18 cellular contexts compared by ENCODE assay signal in genomic region chr6:100433726-100434435, GRCh38. TPM values are rescaled to one million over a fixed set of nuclear protein-coding genes. Genes with fewer than 3 reads are reported as not detected.
"Had no signal": no experiment of that assay in that cellular context is flagged by ENCODE, and none has a peak within 500 bp of the region (broad histone marks: within the 10 kb centered on the region; RNA-seq: fewer than 3 reads in every experiment).

No MANE protein-coding gene starts in this region.

- H3K27ac Mint-ChIP-seq: activated naive CD8-positive, alpha-beta T cell treated with anti-CD3 and anti-CD28 coated beads, Interleukin-2, amount 10 ng/mL, durations not matched to agents 7 days and 5 days; T-helper 2 cell treated with Interferon-gamma antibody and Interleukin-4, amounts not matched to agents 5 μg/mL and 100 μg/mL, for 36 hours had no signal

- H3K9me3 Mint-ChIP-seq: activated naive CD8-positive, alpha-beta T cell treated with anti-CD3 and anti-CD28 coated beads, Interleukin-2, amount 10 ng/mL, durations not matched to agents 7 days and 5 days; nephron; T-helper 2 cell treated with Interferon-gamma antibody and Interleukin-4, amounts not matched to agents 5 μg/mL and 100 μg/mL, for 36 hours had no signal

- H3K4me3 Mint-ChIP-seq: activated naive CD8-positive, alpha-beta T cell treated with anti-CD3 and anti-CD28 coated beads, Interleukin-2, amount 10 ng/mL, durations not matched to agents 7 days and 5 days; nephron; T-helper 2 cell treated with Interferon-gamma antibody and Interleukin-4, amounts not matched to agents 5 μg/mL and 100 μg/mL, for 36 hours had no signal

- H3K27ac ChIP-seq: prostate gland, right lobe of liver, spleen had no signal

- H3K27me3 ChIP-seq: right lobe of liver had no signal

- H3K36me3 Mint-ChIP-seq: activated naive CD8-positive, alpha-beta T cell treated with anti-CD3 and anti-CD28 coated beads, Interleukin-2, amount 10 ng/mL, durations not matched to agents 7 days and 5 days had no signal

- ATAC-seq: activated CD4-positive, CD25-positive, alpha-beta regulatory T cell treated with anti-CD3 and anti-CD28 coated beads, Interleukin-2, amount 50 U/mL, for 24 hours; esophagus mucosa; right lobe of liver had no signal

- H3K36me3 ChIP-seq: prostate gland, right lobe of liver, spleen had no signal

- H3K4me1 ChIP-seq: prostate gland, right lobe of liver, spleen had no signal

- DNase-seq: activated CD4-positive, alpha-beta T cell treated with anti-CD3 and anti-CD28 coated beads, Interleukin-2, amount 50 U/mL, for 1 hour; activated CD8-positive, alpha-beta memory T cell treated with anti-CD3 and anti-CD28 coated beads for 24 hours; activated naive CD8-positive, alpha-beta T cell treated with anti-CD3 and anti-CD28 coated beads, Interleukin-2, amount 10 ng/mL, durations not matched to agents 7 days and 5 days; hippocampal formation; kidney; mesenchymal stem cell; right lobe of liver; spleen had no signal

- H3K9me3 ChIP-seq: prostate gland, right lobe of liver, spleen had no signal

- H3K4me1 Mint-ChIP-seq: activated naive CD8-positive, alpha-beta T cell treated with anti-CD3 and anti-CD28 coated beads, Interleukin-2, amount 10 ng/mL, durations not matched to agents 7 days and 5 days; nephron had no signal

- H3K4me3 ChIP-seq: prostate gland, right lobe of liver, spleen had no signal

RNA-seq across cellular contexts. Expression of gene SIM1, which starts 30.8 kb away (rescaled TPM):
- total RNA-seq: activated naive CD8-positive, alpha-beta T cell treated with anti-CD3 and anti-CD28 coated beads, Interleukin-2, amount 10 ng/mL, durations not matched to agents 7 days and 5 days; bronchial epithelial cell; dermis microvascular lymphatic vessel endothelial cell; esophagus mucosa; glomerular endothelial cell; mucosa of gallbladder; spleen had no signal
- polyA plus RNA-seq: liver, spleen had no signal
